23 cellular contexts compared by ENCODE assay signal in genomic region chr9:99365233-99365980, GRCh38.
DNase-seq lines count a peak whose midpoint lies in the region; ATAC-seq and TF ChIP-seq lines count a peak whose summit lies in the region.
"Had no signal": no experiment of that assay in that cellular context is flagged by ENCODE, and none has a peak within 500 bp of the region (broad histone marks: within the 10 kb centered on the region; RNA-seq: fewer than 3 reads in every experiment).

No MANE protein-coding gene starts in this region.

- no peak overlapping the region for H3K4ac ChIP-seq in mesendoderm (ENCODE audit: low read depth, low read length)

- TF ChIP-seq EP300 in suprapubic skin (IDR thresholded peaks at IDR 0.05), result no peak

- peak; percentile 46 for DNase-seq in AG08395 (ENCODE audit: low spot score)
- peak; percentile 19 for DNase-seq in HS-27A (ENCODE audit: low read depth)
- peak; percentile 21 for DNase-seq in mesendoderm
- no peak for DNase-seq in suprapubic skin (ENCODE audit: low spot score in 2 of 2)
- DNase-seq in NCI-H1436 (lab: John Stamatoyannopoulos, UW), result no peak
- DNase-seq: activated CD8-positive, alpha-beta T cell treated with anti-CD3 and anti-CD28 coated beads, Interleukin-2, amount 10 ng/mL, durations not matched to agents 7 days and 5 days; activated effector memory CD4-positive, alpha-beta T cell treated with anti-CD3 and anti-CD28 coated beads, Interleukin-2, amount 50 U/mL, for 16 hours; body of pancreas; CD8-positive, alpha-beta memory T cell; DND-41; effector memory CD8-positive, alpha-beta T cell; GOT3; NCI-H1048; NCI-H2107; sigmoid colon; stimulated activated CD4-positive, alpha-beta T cell treated with anti-CD3 and anti-CD28 coated beads, Interleukin-4, amount 100 ng/mL, for 24 hours; SW 1271 had no signal

- H3K9me3 Mint-ChIP-seq in brain, result peaks cover 0 to 2% (median 0%) of the 10 kb centered on the region in 5 experiments
- H3K9me3 Mint-ChIP-seq: CD8-positive, alpha-beta memory T cell; effector memory CD8-positive, alpha-beta T cell had no signal

- H3K36me3 Mint-ChIP-seq in brain, result no peaks in the 10 kb centered on the region
- H3K36me3 Mint-ChIP-seq: CD8-positive, alpha-beta memory T cell; IgD-negative memory B cell had no signal

- H3K27me3 ChIP-seq in mesendoderm (ENCODE audit: insufficient read depth, low read length, poor library complexity) (no peaks in the 10 kb centered on the region), suprapubic skin (peaks cover 5% of the 10 kb centered on the region)
- H3K27me3 ChIP-seq: body of pancreas, sigmoid colon, tibial nerve had no signal

- H2BK5ac ChIP-seq in mesendoderm (ENCODE audit: low read length), result no peak overlapping the region

- H3K36me3 ChIP-seq in mesendoderm (ENCODE audit: control insufficient read depth, insufficient read depth, low read length) (no peaks in the 10 kb centered on the region), suprapubic skin (no peaks in the 10 kb centered on the region)
- H3K36me3 ChIP-seq: sigmoid colon, tibial nerve had no signal

- TF ChIP-seq POLR2A in suprapubic skin (IDR thresholded peaks at IDR 0.05), result no peak

- no peak overlapping the region for H3K9ac ChIP-seq in mesendoderm (ENCODE audit: low read length)

- ATAC-seq in HG02798 (IDR thresholded peaks at IDR 0.05; ENCODE audit: poor library complexity, unreplicated experiment) (no peak), GM19328 (IDR thresholded peaks at IDR 0.05; ENCODE audit: unreplicated experiment) (no peak)
- ATAC-seq: activated CD8-positive, alpha-beta T cell treated with anti-CD3 and anti-CD28 coated beads, Interleukin-2, amount 10 ng/mL, durations not matched to agents 7 days and 5 days; body of pancreas; effector memory CD8-positive, alpha-beta T cell had no signal

- no peak overlapping the region for H4K5ac ChIP-seq in mesendoderm (ENCODE audit: low read length)

- no peak overlapping the region for H3K56ac ChIP-seq in mesendoderm (ENCODE audit: low read length)

- H4K8ac ChIP-seq in mesendoderm (ENCODE audit: low read depth, low read length), result no peak overlapping the region

- peak overlapping the region in 3 of 5 experiments; percentile 3 to 33 (median 20) for H3K27ac Mint-ChIP-seq in brain
- H3K27ac Mint-ChIP-seq: activated CD8-positive, alpha-beta T cell treated with anti-CD3 and anti-CD28 coated beads, Interleukin-2, amount 10 ng/mL, durations not matched to agents 7 days and 5 days; effector memory CD8-positive, alpha-beta T cell; IgD-negative memory B cell had no signal

- no peak overlapping the region for H3K4me2 ChIP-seq in mesendoderm (ENCODE audit: low read length)

- H3K4me1 ChIP-seq in mesendoderm (ENCODE audit: control insufficient read depth, low read depth, low read length), result no peaks in the 10 kb centered on the region
- peaks cover 16% of the 10 kb centered on the region for H3K4me1 ChIP-seq in suprapubic skin

- H3K18ac ChIP-seq in mesendoderm (ENCODE audit: low read length), result no peak overlapping the region

- no peak overlapping the region for H3K4me3 ChIP-seq in mesendoderm (ENCODE audit: low read length)
- no peak overlapping the region for H3K4me3 ChIP-seq in suprapubic skin
- H3K4me3 ChIP-seq: body of pancreas, sigmoid colon, tibial nerve had no signal

- H3K4me3 Mint-ChIP-seq in brain, result no peak overlapping the region
- H3K4me3 Mint-ChIP-seq: activated CD8-positive, alpha-beta T cell treated with anti-CD3 and anti-CD28 coated beads, Interleukin-2, amount 10 ng/mL, durations not matched to agents 7 days and 5 days; CD8-positive, alpha-beta memory T cell; effector memory CD8-positive, alpha-beta T cell; IgD-negative memory B cell had no signal

- no peak for TF ChIP-seq CTCF in brain (conservative IDR thresholded peaks at IDR 0.05)
- TF ChIP-seq CTCF in suprapubic skin (IDR thresholded peaks at IDR 0.05), result no peak

- H2AK5ac ChIP-seq in mesendoderm (ENCODE audit: low read length), result no peak overlapping the region

- H3K27ac ChIP-seq in mesendoderm (ENCODE audit: low read depth, low read length) (no peak overlapping the region), suprapubic skin (no peak overlapping the region)
- H3K27ac ChIP-seq: body of pancreas, sigmoid colon, tibial nerve, VCaP had no signal

- H3K27me3 Mint-ChIP-seq in brain, result peaks cover 24% of the 10 kb centered on the region

- H3K4me1 Mint-ChIP-seq in brain, result peaks cover 57% of the 10 kb centered on the region

- no peak overlapping the region for H2BK15ac ChIP-seq in mesendoderm (replicated peaks; ENCODE audit: low read depth)

- H2BK120ac ChIP-seq in mesendoderm (ENCODE audit: low read depth, low read length), result no peak overlapping the region

- no peaks in the 10 kb centered on the region for H3K79me2 ChIP-seq in mesendoderm (ENCODE audit: control insufficient read depth, insufficient read depth, low read length)

- no peak overlapping the region for H3K23ac ChIP-seq in mesendoderm (ENCODE audit: low read length)

- H3K9me3 ChIP-seq in suprapubic skin, result no peaks in the 10 kb centered on the region
- H3K9me3 ChIP-seq: body of pancreas, sigmoid colon, tibial nerve had no signal

- no CpG with 5 or more reads among the region's 7 CpGs for WGBS in mesendoderm (ENCODE audit: extremely low coverage, insufficient coverage, low lambda C conversion rate)
- 67% methylated on average over 7 of the region's 7 CpGs for WGBS in suprapubic skin

- H3K79me1 ChIP-seq in mesendoderm (ENCODE audit: low read length), result no peaks in the 10 kb centered on the region

Comparison
In these comparisons a context has a peak if more than half of its experiments do, and no peak if none do; other contexts are left out.
1. DNase-seq: peak in AG08395 (single experiment), HS-27A (single experiment) and mesendoderm (single experiment); none in suprapubic skin (0 of 2) and NCI-H1436 (single experiment).